Comparison of ENCODE assay signal across 12 cellular contexts in the genomic region with DNA sequence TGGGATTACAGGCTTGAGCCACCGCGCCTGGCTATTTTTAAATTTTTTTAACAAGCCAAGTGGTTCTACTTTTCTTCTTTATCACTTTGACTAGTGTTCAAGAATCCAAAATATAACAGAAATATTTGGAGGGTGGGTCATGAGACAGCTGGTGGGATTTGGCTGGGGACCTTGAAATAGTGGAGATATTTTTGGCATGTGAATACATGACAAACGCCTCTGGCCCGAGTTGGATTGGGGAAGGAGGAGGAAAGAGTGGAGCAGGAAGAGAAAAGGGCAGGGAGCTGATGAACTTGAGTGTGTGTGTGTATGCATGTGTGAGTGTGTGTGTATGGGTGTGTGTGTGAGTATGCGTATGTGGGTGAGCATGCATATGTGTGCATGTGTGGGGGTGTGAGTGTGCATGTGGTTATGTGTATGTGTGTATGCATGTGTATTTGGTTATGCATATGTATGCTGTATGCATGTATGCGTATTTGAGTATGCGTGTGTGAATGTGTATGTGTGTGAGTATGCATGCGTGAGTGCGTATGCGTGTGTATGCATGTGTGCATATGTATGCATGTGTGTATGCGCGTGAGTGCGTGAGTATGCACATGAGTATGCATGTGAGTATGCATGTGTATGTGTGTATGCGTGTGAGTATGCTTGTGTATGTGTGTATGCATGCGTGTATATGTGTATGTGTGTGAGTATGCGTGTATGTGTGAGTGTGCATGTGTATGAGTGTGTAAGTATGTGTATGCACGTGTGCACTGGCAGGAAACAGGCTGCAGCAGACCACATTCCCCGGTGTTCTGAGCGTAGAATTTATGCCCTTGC. TPM values are rescaled to one million over a fixed set of nuclear protein-coding genes. Genes with fewer than 3 reads are reported as not detected.
DNase-seq lines count a peak whose midpoint lies in the region; ATAC-seq and TF ChIP-seq lines count a peak whose summit lies in the region.
"Had no signal": no experiment of that assay in that cellular context is flagged by ENCODE, and none has a peak within 500 bp of the region (broad histone marks: within the 10 kb centered on the region; RNA-seq: fewer than 3 reads in every experiment).

No MANE protein-coding gene starts in this region.

- peak overlapping the region; percentile 52 for H3K27ac ChIP-seq in left ventricle myocardium inferior (replicated peaks)
- no peak overlapping the region for H3K27ac ChIP-seq in MM.1S (ENCODE audit: low read length)

- no peak for TF ChIP-seq POLR2A in GM18505 (IDR thresholded peaks at IDR 0.05; ENCODE audit: borderline replicate concordance, extremely low read depth, insufficient read depth, insufficient read length)

- no peak overlapping the region for H3K9ac ChIP-seq in MM.1S (ENCODE audit: low read length)

- TF ChIP-seq CTCF in left ventricle myocardium inferior (IDR thresholded peaks at IDR 0.05; ENCODE audit: borderline replicate concordance), result no peak
- no peak for TF ChIP-seq CTCF in MM.1S (IDR thresholded peaks at IDR 0.05; ENCODE audit: low read length)

- H2AFZ ChIP-seq in MM.1S (ENCODE audit: low read length), result no peak overlapping the region

- peaks cover 96% of the 10 kb centered on the region for H3K79me2 ChIP-seq in MM.1S (ENCODE audit: low read length)

- H3K4me1 ChIP-seq in left ventricle myocardium inferior (peaks cover 64% of the 10 kb centered on the region), MM.1S (ENCODE audit: low read length) (peaks cover 7% of the 10 kb centered on the region)

- peaks cover 68% of the 10 kb centered on the region for H3K36me3 Mint-ChIP-seq in activated CD4-positive, alpha-beta T cell treated with anti-CD3 and anti-CD28 coated beads, Interleukin-2, amount 10 ng/mL, durations not matched to agents 24 days and 14 days (ENCODE audit: low read depth)
- H3K36me3 Mint-ChIP-seq in activated naive CD8-positive, alpha-beta T cell treated with anti-CD3 and anti-CD28 coated beads for 36 hours, result peaks cover 37% of the 10 kb centered on the region
- peaks cover 74% of the 10 kb centered on the region for H3K36me3 Mint-ChIP-seq in stimulated activated memory B cell treated with anti-CD40 and anti-IgM and Interleukin-4, amounts not matched to agents 10 μg/mL and 1 μg/mL and 100 μg/mL, for 72 hours

- intact Hi-C loops in activated CD4-positive, alpha-beta T cell treated with anti-CD3 and anti-CD28 coated beads, Interleukin-2, amount 10 ng/mL, durations not matched to agents 24 days and 14 days (cut with micrococcal nuclease), result no loop called here
- intact Hi-C loops in left ventricle myocardium inferior (cut with micrococcal nuclease), result no loop called here

- peaks cover 17% of the 10 kb centered on the region for H3F3A ChIP-seq in MM.1S (ENCODE audit: insufficient read depth, low read length)

- no peaks in the 10 kb centered on the region for H3K9me3 Mint-ChIP-seq in activated CD4-positive, alpha-beta T cell treated with anti-CD3 and anti-CD28 coated beads, Interleukin-2, amount 10 ng/mL, durations not matched to agents 24 days and 14 days
- no peaks in the 10 kb centered on the region for H3K9me3 Mint-ChIP-seq in activated naive CD8-positive, alpha-beta T cell treated with anti-CD3 and anti-CD28 coated beads for 36 hours
- no peaks in the 10 kb centered on the region for H3K9me3 Mint-ChIP-seq in stimulated activated memory B cell treated with anti-CD40 and anti-IgM and Interleukin-4, amounts not matched to agents 10 μg/mL and 1 μg/mL and 100 μg/mL, for 72 hours
- H3K9me3 Mint-ChIP-seq: activated T-cell treated with anti-CD3 and anti-CD28 coated beads, Interleukin-2, amount 50 U/mL, for 4 hours had no signal

- H3K9me3 ChIP-seq in left ventricle myocardium inferior (replicated peaks), result no peaks in the 10 kb centered on the region
- no peaks in the 10 kb centered on the region for H3K9me3 ChIP-seq in MM.1S (replicated peaks; ENCODE audit: insufficient read depth, low read length)

- H3K36me3 ChIP-seq in left ventricle myocardium inferior (peaks cover 74% of the 10 kb centered on the region), MM.1S (replicated peaks; ENCODE audit: insufficient read depth, low read length) (peaks cover 35% of the 10 kb centered on the region)

- no peaks in the 10 kb centered on the region for H3K9me2 ChIP-seq in MM.1S (replicated peaks; ENCODE audit: insufficient read depth, low read length)

- no peak for DNase-seq in activated CD4-positive, alpha-beta T cell treated with anti-CD3 and anti-CD28 coated beads, Interleukin-2, amount 10 ng/mL, durations not matched to agents 24 days and 14 days
- no peak for DNase-seq in activated CD4-positive, alpha-beta T cell treated with anti-CD3 and anti-CD28 coated beads for 4 hours
- DNase-seq in activated naive CD8-positive, alpha-beta T cell treated with anti-CD3 and anti-CD28 coated beads for 36 hours, result no peak
- DNase-seq in left ventricle myocardium inferior, result no peak
- no peak for DNase-seq in NCI-H2227 treated with DMSO at 0.1 percent for 48 hours (lab: John Stamatoyannopoulos, UW)
- DNase-seq in MM.1S, result no peak
- DNase-seq: 8988T; activated T-cell treated with anti-CD3 and anti-CD28 coated beads, Interleukin-2, amount 50 U/mL, for 4 hours; Karpas-422; kidney glomerular epithelial cell had no signal

- peaks cover 56% of the 10 kb centered on the region for H3K4me1 Mint-ChIP-seq in activated CD4-positive, alpha-beta T cell treated with anti-CD3 and anti-CD28 coated beads, Interleukin-2, amount 10 ng/mL, durations not matched to agents 24 days and 14 days
- H3K4me1 Mint-ChIP-seq in activated naive CD8-positive, alpha-beta T cell treated with anti-CD3 and anti-CD28 coated beads for 36 hours, result peaks cover 54% of the 10 kb centered on the region
- peaks cover 63% of the 10 kb centered on the region for H3K4me1 Mint-ChIP-seq in stimulated activated memory B cell treated with anti-CD40 and anti-IgM and Interleukin-4, amounts not matched to agents 10 μg/mL and 1 μg/mL and 100 μg/mL, for 72 hours

- peak overlapping the region; percentile 72 for H3K27ac Mint-ChIP-seq in activated CD4-positive, alpha-beta T cell treated with anti-CD3 and anti-CD28 coated beads, Interleukin-2, amount 10 ng/mL, durations not matched to agents 24 days and 14 days
- H3K27ac Mint-ChIP-seq in activated naive CD8-positive, alpha-beta T cell treated with anti-CD3 and anti-CD28 coated beads for 36 hours, result peak overlapping the region; percentile 30
- peak overlapping the region; percentile 83 for H3K27ac Mint-ChIP-seq in stimulated activated memory B cell treated with anti-CD40 and anti-IgM and Interleukin-4, amounts not matched to agents 10 μg/mL and 1 μg/mL and 100 μg/mL, for 72 hours

- no peak for ATAC-seq in stimulated activated memory B cell treated with anti-CD40 and anti-IgM and Interleukin-4, amounts not matched to agents 10 μg/mL and 1 μg/mL and 100 μg/mL, for 72 hours
- no peak for ATAC-seq in GM18505 (IDR thresholded peaks at IDR 0.05; ENCODE audit: unreplicated experiment)
- ATAC-seq: activated T-cell treated with anti-CD3 and anti-CD28 coated beads, Interleukin-2, amount 50 U/mL, for 4 hours had no signal

- H3K4me3 Mint-ChIP-seq in activated CD4-positive, alpha-beta T cell treated with anti-CD3 and anti-CD28 coated beads, Interleukin-2, amount 10 ng/mL, durations not matched to agents 24 days and 14 days, result no peak overlapping the region
- no peak overlapping the region for H3K4me3 Mint-ChIP-seq in activated naive CD8-positive, alpha-beta T cell treated with anti-CD3 and anti-CD28 coated beads for 36 hours
- no peak overlapping the region for H3K4me3 Mint-ChIP-seq in stimulated activated memory B cell treated with anti-CD40 and anti-IgM and Interleukin-4, amounts not matched to agents 10 μg/mL and 1 μg/mL and 100 μg/mL, for 72 hours
- H3K4me3 Mint-ChIP-seq: activated T-cell treated with anti-CD3 and anti-CD28 coated beads, Interleukin-2, amount 50 U/mL, for 4 hours had no signal

- no peaks in the 10 kb centered on the region for H3K27me3 Mint-ChIP-seq in activated CD4-positive, alpha-beta T cell treated with anti-CD3 and anti-CD28 coated beads, Interleukin-2, amount 10 ng/mL, durations not matched to agents 24 days and 14 days
- H3K27me3 Mint-ChIP-seq in activated naive CD8-positive, alpha-beta T cell treated with anti-CD3 and anti-CD28 coated beads for 36 hours, result no peaks in the 10 kb centered on the region
- no peaks in the 10 kb centered on the region for H3K27me3 Mint-ChIP-seq in stimulated activated memory B cell treated with anti-CD40 and anti-IgM and Interleukin-4, amounts not matched to agents 10 μg/mL and 1 μg/mL and 100 μg/mL, for 72 hours

- H3K27me3 ChIP-seq in left ventricle myocardium inferior (ENCODE audit: low read depth) (no peaks in the 10 kb centered on the region), MM.1S (replicated peaks; ENCODE audit: insufficient read depth, low read length) (no peaks in the 10 kb centered on the region)

- no peaks in the 10 kb centered on the region; the same call in 1 of the 2 replicates for H4K20me1 ChIP-seq in MM.1S (ENCODE audit: insufficient read depth, low read length)

- no peak overlapping the region for H3K4me3 ChIP-seq in left ventricle myocardium inferior
- no peak overlapping the region for H3K4me3 ChIP-seq in MM.1S (ENCODE audit: low read length)

- no peak overlapping the region for H3K4me2 ChIP-seq in MM.1S (ENCODE audit: low read depth, low read length)

RNA-seq across cellular contexts. Expression of a gene that starts 49.6 kb away (rescaled TPM):
- total RNA-seq in activated CD4-positive, alpha-beta T cell treated with anti-CD3 and anti-CD28 coated beads, Interleukin-2, amount 10 ng/mL, durations not matched to agents 24 days and 14 days, result 42.6 and 47.0 TPM in 2 replicates
- total RNA-seq in activated naive CD8-positive, alpha-beta T cell treated with anti-CD3 and anti-CD28 coated beads for 36 hours, result 10 to 100 TPM; 29.7 to 31.5 TPM
- 22.1 TPM for total RNA-seq in left ventricle myocardium inferior

Comparison
In these comparisons a context has a peak if more than half of its experiments do, and no peak if none do; other contexts are left out.
1. H3K27ac Mint-ChIP-seq: peak in every context shown above with its lines; median percentile 83 in stimulated activated memory B cell treated with anti-CD40 and anti-IgM and Interleukin-4, amounts not matched to agents 10 μg/mL and 1 μg/mL and 100 μg/mL, for 72 hours; 72 in activated CD4-positive, alpha-beta T cell treated with anti-CD3 and anti-CD28 coated beads, Interleukin-2, amount 10 ng/mL, durations not matched to agents 24 days and 14 days; 30 in activated naive CD8-positive, alpha-beta T cell treated with anti-CD3 and anti-CD28 coated beads for 36 hours.